Comparison of ENCODE assay signal across 8 cellular contexts in the genomic region with DNA sequence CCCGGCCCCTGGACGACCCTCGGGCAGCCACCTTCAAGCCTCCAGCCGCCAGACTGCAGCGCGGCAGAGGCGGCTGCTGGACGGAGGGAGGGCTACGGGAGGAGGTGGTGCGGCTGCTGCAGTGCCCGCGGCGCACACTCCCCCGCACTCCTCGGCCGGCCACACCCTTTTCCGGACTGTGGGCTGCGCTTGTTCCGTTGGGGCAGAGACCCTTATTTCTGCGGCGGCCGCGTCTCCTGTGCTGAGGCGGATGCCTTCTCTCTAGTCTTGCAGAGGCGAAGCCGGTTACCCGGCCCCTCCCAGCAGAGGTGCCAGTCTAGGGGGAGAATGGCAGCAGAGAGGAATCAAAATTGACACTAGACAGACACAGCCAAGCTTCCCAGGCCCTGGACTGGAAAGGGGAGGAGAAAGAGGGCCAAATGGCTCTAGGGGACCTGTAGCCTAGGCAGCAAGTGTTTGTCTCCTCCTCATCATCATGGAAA. TPM values are rescaled to one million over a fixed set of nuclear protein-coding genes. Genes with fewer than 3 reads are reported as not detected.
DNase-seq lines count a peak whose midpoint lies in the region; FAIRE-seq and TF ChIP-seq lines count a peak whose summit lies in the region.

No MANE protein-coding gene starts in this region.

- H3K36me3 Mint-ChIP-seq in T-helper 2 cell treated with Interferon-gamma antibody and Interleukin-4, amounts not matched to agents 5 μg/mL and 100 μg/mL, for 36 hours (ENCODE audit: low read depth), result peaks cover 56% of the 10 kb centered on the region
- peaks cover 16% of the 10 kb centered on the region for H3K36me3 Mint-ChIP-seq in astrocyte (ENCODE audit: low read depth, unreplicated experiment)

- H3K79me2 ChIP-seq in astrocyte (ENCODE audit: insufficient read depth, low read length), result peaks cover 45% of the 10 kb centered on the region

- 0 to 1% (median 1%) methylated on average over 25 to 27 of the region's 27 CpGs for whole genome bisulfite sequencing in small intestine, 3 donors

- peaks cover 39% of the 10 kb centered on the region for H3K36me3 ChIP-seq in HUES48 (ENCODE audit: control insufficient read depth, insufficient read depth, low read length)
- H3K36me3 ChIP-seq in astrocyte (ENCODE audit: insufficient read depth, low read length), result peaks cover 22% of the 10 kb centered on the region
- peaks cover 27% of the 10 kb centered on the region for H3K36me3 ChIP-seq in iPS-15b (ENCODE audit: control insufficient read depth, insufficient read depth, low read length)
- H3K36me3 ChIP-seq in small intestine (ENCODE audit: control insufficient read depth in 2 of 2, insufficient read depth in 2 of 2, low read length in 2 of 2), result peaks cover 2 to 6% of the 10 kb centered on the region in 2 donors

- peak overlapping the region; percentile 49 for H2AFZ ChIP-seq in astrocyte (ENCODE audit: low read depth, low read length)

- H3K27me3 ChIP-seq in HUES48 (ENCODE audit: control insufficient read depth, insufficient read depth, low read length) (no peaks in the 10 kb centered on the region), astrocyte (ENCODE audit: insufficient read depth, low read length) (no peaks in the 10 kb centered on the region), iPS-15b (ENCODE audit: control insufficient read depth, insufficient read depth, low read length) (no peaks in the 10 kb centered on the region), small intestine (ENCODE audit: control insufficient read depth in 2 of 2, insufficient read depth in 2 of 2, low read length in 2 of 2) (no peaks in the 10 kb centered on the region)

- H3K27ac ChIP-seq in HUES48 (ENCODE audit: low read depth, low read length), result peak overlapping the region; percentile 48
- peak overlapping the region; percentile 17 for H3K27ac ChIP-seq in astrocyte (ENCODE audit: low read depth, low read length)
- peak overlapping the region; percentile 71 to 79 for H3K27ac ChIP-seq in small intestine (ENCODE audit: low read depth in 1 of 2, low read length in 1 of 2)

- H3K9me3 ChIP-seq in HUES48 (ENCODE audit: control insufficient read depth, insufficient read depth, low read length) (no peaks in the 10 kb centered on the region), astrocyte (ENCODE audit: insufficient read depth, low read depth, low read length) (no peaks in the 10 kb centered on the region), iPS-15b (ENCODE audit: control insufficient read depth, insufficient read depth, low read length) (no peaks in the 10 kb centered on the region), small intestine (ENCODE audit: control insufficient read depth, low read depth) (no peaks in the 10 kb centered on the region)

- peak overlapping the region; percentile 80 for H3K9ac ChIP-seq in HUES48 (ENCODE audit: low read depth, low read length)
- H3K9ac ChIP-seq in astrocyte (ENCODE audit: low read length), result peak overlapping the region; percentile 84
- peak overlapping the region; percentile 74 for H3K9ac ChIP-seq in iPS-15b (ENCODE audit: low read depth, low read length)

- H3K4me1 Mint-ChIP-seq in T-helper 2 cell treated with Interferon-gamma antibody and Interleukin-4, amounts not matched to agents 5 μg/mL and 100 μg/mL, for 36 hours (ENCODE audit: low read depth), result peaks cover 59% of the 10 kb centered on the region
- H3K4me1 Mint-ChIP-seq in astrocyte (ENCODE audit: low read depth, unreplicated experiment), result peaks cover 22% of the 10 kb centered on the region

- TF ChIP-seq CTCF in astrocyte (IDR thresholded peaks at IDR 0.05; ENCODE audit: insufficient read depth, low read depth, low read length), result no peak

- no peaks in the 10 kb centered on the region for H3K27me3 Mint-ChIP-seq in T-helper 2 cell treated with Interferon-gamma antibody and Interleukin-4, amounts not matched to agents 5 μg/mL and 100 μg/mL, for 36 hours (ENCODE audit: low read depth)
- no peaks in the 10 kb centered on the region for H3K27me3 Mint-ChIP-seq in astrocyte (ENCODE audit: low read depth, unreplicated experiment)

- DNase-seq in NCI-H1105 treated with DMSO at 0.1 percent for 48 hours (lab: John Stamatoyannopoulos, UW), result peak; percentile 29
- no peak for DNase-seq in NCI-H1105 (lab: John Stamatoyannopoulos, UW)
- peak; percentile 81 for DNase-seq in T-helper 2 cell treated with Interferon-gamma antibody and Interleukin-4, amounts not matched to agents 5 μg/mL and 100 μg/mL, for 36 hours (ENCODE audit: low spot score)
- peak; percentile 31 for DNase-seq in astrocyte (ENCODE audit: low read depth)
- peak; percentile 60 for DNase-seq in small intestine
- no peak for DNase-seq in NCI-H187 treated with DMSO at 0.1 percent for 48 hours (lab: John Stamatoyannopoulos, UW)

- peak overlapping the region; percentile 91 for H3K27ac Mint-ChIP-seq in T-helper 2 cell treated with Interferon-gamma antibody and Interleukin-4, amounts not matched to agents 5 μg/mL and 100 μg/mL, for 36 hours
- peak overlapping the region; percentile 63 for H3K27ac Mint-ChIP-seq in astrocyte (ENCODE audit: unreplicated experiment)

- peak overlapping the region; percentile 90 for H3K4me2 ChIP-seq in astrocyte (ENCODE audit: low read length)

- H3K4me3 Mint-ChIP-seq in T-helper 2 cell treated with Interferon-gamma antibody and Interleukin-4, amounts not matched to agents 5 μg/mL and 100 μg/mL, for 36 hours, result peak overlapping the region; percentile 94
- peak overlapping the region; percentile 98 for H3K4me3 Mint-ChIP-seq in astrocyte (ENCODE audit: unreplicated experiment)

- peaks cover 19% of the 10 kb centered on the region for H3K4me1 ChIP-seq in HUES48 (ENCODE audit: control insufficient read depth, insufficient read depth, low read length)
- peaks cover 13% of the 10 kb centered on the region for H3K4me1 ChIP-seq in astrocyte (ENCODE audit: insufficient read depth, low read length)
- peaks cover 12% of the 10 kb centered on the region for H3K4me1 ChIP-seq in iPS-15b (ENCODE audit: control insufficient read depth, insufficient read depth, low read length)
- H3K4me1 ChIP-seq in small intestine (ENCODE audit: control insufficient read depth in 2 of 2, insufficient read depth in 1 of 2, low read depth in 1 of 2, low read length in 1 of 2), result no peaks in the 10 kb centered on the region

- peaks cover 6% of the 10 kb centered on the region for H3K9me3 Mint-ChIP-seq in T-helper 2 cell treated with Interferon-gamma antibody and Interleukin-4, amounts not matched to agents 5 μg/mL and 100 μg/mL, for 36 hours
- no peaks in the 10 kb centered on the region for H3K9me3 Mint-ChIP-seq in astrocyte (ENCODE audit: unreplicated experiment)

- H3K4me3 ChIP-seq in HUES48 (ENCODE audit: low read depth, low read length) (peak overlapping the region; percentile 82), astrocyte (ENCODE audit: insufficient read depth, low read depth, low read length) (peak overlapping the region; percentile 81), iPS-15b (ENCODE audit: low read depth, low read length) (peak overlapping the region; percentile 93), small intestine (ENCODE audit: low read depth in 1 of 2, low read length in 2 of 2) (peak overlapping the region; percentile 76 to 85)

- peaks cover 19% of the 10 kb centered on the region for H4K20me1 ChIP-seq in astrocyte (ENCODE audit: insufficient read depth, low read length)

- no peak for FAIRE-seq in astrocyte (lab: Jason Lieb, UNC)
- no peak for FAIRE-seq in small intestine (lab: Jason Lieb, UNC)

RNA-seq across cellular contexts. Expression of gene ESYT1, which starts 1.2 kb away (rescaled TPM):
- total RNA-seq in astrocyte, result 138 and 142 TPM in 2 replicates
- 10 to 100 TPM in 1 of 3 donors, 1 to 10 TPM in 2; 2.7 to 51.8 (median 7.8) TPM for polyA plus RNA-seq in small intestine

RNA-seq across cellular contexts. Expression of gene ZC3H10, which starts 11.2 kb away (rescaled TPM):
- total RNA-seq in astrocyte, result 4.1 and 4.2 TPM in 2 replicates
- 1 to 10 TPM; 1.1 to 2.8 (median 1.3) TPM for polyA plus RNA-seq in small intestine

RNA-seq across cellular contexts. Expression of gene RPL41, which starts 12.8 kb away (rescaled TPM):
- total RNA-seq in astrocyte, result 3,078 and 3,088 TPM in 2 replicates
- 1,000 to 10,000 TPM; 3,267 to 7,277 (median 6,102) TPM for polyA plus RNA-seq in small intestine

RNA-seq across cellular contexts. Expression of gene MYL6B, which starts 23.1 kb away (rescaled TPM):
- 110 and 118 TPM in 2 replicates for total RNA-seq in astrocyte
- 10 to 100 TPM; 24.8 to 31.2 (median 28.6) TPM for polyA plus RNA-seq in small intestine

RNA-seq across cellular contexts. Expression of gene PA2G4, which starts 24.9 kb away (rescaled TPM):
- 124 and 130 TPM in 2 replicates for total RNA-seq in astrocyte
- 100 to 1,000 TPM in 1 of 3 donors, 10 to 100 TPM in 2; 63.7 to 156 (median 68.6) TPM for polyA plus RNA-seq in small intestine

Comparison
In these comparisons a context has a peak if more than half of its experiments do, and no peak if none do; other contexts are left out.
1. DNase-seq: peak in NCI-H1105 treated with DMSO at 0.1 percent for 48 hours (single experiment), T-helper 2 cell treated with Interferon-gamma antibody and Interleukin-4, amounts not matched to agents 5 μg/mL and 100 μg/mL, for 36 hours (single experiment), astrocyte (single experiment) and small intestine (single experiment); none in NCI-H1105 (single experiment) and NCI-H187 treated with DMSO at 0.1 percent for 48 hours (single experiment).
2. H3K27ac ChIP-seq: peak in every context shown above with its lines; median percentile 75 in small intestine; 48 in HUES48; 17 in astrocyte.
3. Peak in every context shown above with its lines, with median percentiles within 50 percentile points of each other: H3K4me3 ChIP-seq and H3K9ac ChIP-seq.